1 cellular context compared by ENCODE assay signal in the genomic region with DNA sequence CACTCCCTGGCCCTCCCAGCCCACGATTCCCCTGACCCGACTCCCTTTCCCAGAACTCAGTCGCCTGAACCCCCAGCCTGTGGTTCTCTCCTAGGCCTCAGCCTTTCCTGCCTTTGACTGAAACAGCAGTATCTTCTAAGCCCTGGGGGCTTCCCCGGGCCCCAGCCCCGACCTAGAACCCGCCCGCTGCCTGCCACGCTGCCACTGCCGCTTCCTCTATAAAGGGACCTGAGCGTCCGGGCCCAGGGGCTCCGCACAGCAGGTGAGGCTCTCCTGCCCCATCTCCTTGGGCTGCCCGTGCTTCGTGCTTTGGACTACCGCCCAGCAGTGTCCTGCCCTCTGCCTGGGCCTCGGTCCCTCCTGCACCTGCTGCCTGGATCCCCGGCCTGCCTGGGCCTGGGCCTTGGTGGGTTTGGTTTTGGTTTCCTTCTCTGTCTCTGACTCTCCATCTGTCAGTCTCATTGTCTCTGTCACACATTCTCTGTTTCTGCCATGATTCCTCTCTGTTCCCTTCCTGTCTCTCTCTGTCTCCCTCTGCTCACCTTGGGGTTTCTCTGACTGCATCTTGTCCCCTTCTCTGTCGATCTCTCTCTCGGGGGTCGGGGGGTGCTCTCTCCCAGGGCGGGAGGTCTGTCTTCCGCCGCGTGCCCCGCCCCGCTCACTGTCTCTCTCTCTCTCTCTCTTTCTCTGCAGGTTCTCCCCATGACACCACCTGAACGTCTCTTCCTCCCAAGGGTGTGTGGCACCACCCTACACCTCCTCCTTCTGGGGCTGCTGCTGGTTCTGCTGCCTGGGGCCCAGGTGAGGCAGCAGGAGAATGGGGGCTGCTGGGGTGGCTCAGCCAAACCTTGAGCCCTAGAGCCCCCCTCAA.
A peak's percentile ranks its signal among the peaks of the same experiment; 100 is the strongest.
TF ChIP-seq lines count a peak whose summit lies in the region.

A gene with protein sequence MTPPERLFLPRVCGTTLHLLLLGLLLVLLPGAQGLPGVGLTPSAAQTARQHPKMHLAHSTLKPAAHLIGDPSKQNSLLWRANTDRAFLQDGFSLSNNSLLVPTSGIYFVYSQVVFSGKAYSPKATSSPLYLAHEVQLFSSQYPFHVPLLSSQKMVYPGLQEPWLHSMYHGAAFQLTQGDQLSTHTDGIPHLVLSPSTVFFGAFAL (plus strand): TSS at position 249 of the 871 bp plus-strand sequence. CDS start 454 bp downstream, at position 703.

TF ChIP-seq in GM12878, 131 proteins besides CTCF, POLR2A, EP300 and RAD21 (continued from another document):
- TF ChIP-seq MYC (IDR thresholded peaks at IDR 0.05; ENCODE audit: insufficient read depth, insufficient read length, insufficient replicate concordance, low read length, severe bottlenecking) (peak; percentile 32), RCOR1 (conservative IDR thresholded peaks at IDR 0.05; ENCODE audit: low read depth, low read length) (0 out of 2 replicates have a peak, but pooled peaks have one; percentile 33), POLR2AphosphoS5 (IDR thresholded peaks at IDR 0.05; ENCODE audit: low read length) (peak; percentile 82), TCF3 (IDR thresholded peaks at IDR 0.05; ENCODE audit: borderline replicate concordance, insufficient read depth, low read depth, low read length) (peak; percentile 83), SUPT20H (IDR thresholded peaks at IDR 0.05; ENCODE audit: borderline replicate concordance, control insufficient read depth, low read depth, low read length) (no peak), NBN (IDR thresholded peaks at IDR 0.05) (peak; percentile 91), ZNF207 (IDR thresholded peaks at IDR 0.05; ENCODE audit: borderline replicate concordance) (peak; percentile 78; the same call in 1 of the 2 replicates), GATAD2B (conservative IDR thresholded peaks at IDR 0.05; ENCODE audit: low read depth) (peak; percentile 67; the same call in 1 of the 2 replicates), TBL1XR1 (IDR thresholded peaks at IDR 0.05; ENCODE audit: low read depth, low read length) (peak; percentile 74; the same call in 1 of the 2 replicates), SMC3 (IDR thresholded peaks at IDR 0.05; ENCODE audit: borderline replicate concordance, low read length) (no peak), IKZF2 (IDR thresholded peaks at IDR 0.05) (peak in 1 of 2 experiments; percentile 71), PAX5 (IDR thresholded peaks at IDR 0.05; ENCODE audit: borderline replicate concordance, low read depth, low read length) (peak; percentile 28; the same call in 1 of the 2 replicates), CBX5 (IDR thresholded peaks at IDR 0.05; ENCODE audit: low read depth) (no peak), BCL11A (IDR thresholded peaks at IDR 0.05; ENCODE audit: low read depth, low read length) (no peak; the same call in 1 of the 2 replicates), IKZF1 (conservative IDR thresholded peaks at IDR 0.05) (peak; percentile 77), HDGF (IDR thresholded peaks at IDR 0.05) (peak; percentile 82), MEF2B (IDR thresholded peaks at IDR 0.05; ENCODE audit: partially characterized antibody, poor library complexity, severe bottlenecking) (peak; percentile 40), STAT1 (conservative IDR thresholded peaks at IDR 0.05) (no peak; the same call in 1 of the 2 replicates), ZNF384 (IDR thresholded peaks at IDR 0.05; ENCODE audit: borderline replicate concordance, low read depth, low read length) (no peak), LARP7 (IDR thresholded peaks at IDR 0.05) (peak; percentile 59; the same call in 1 of the 2 replicates), EGR1 (IDR thresholded peaks at IDR 0.05; ENCODE audit: borderline replicate concordance in 1 of 2, low read depth in 2 of 2, low read length in 2 of 2) (no peak), NR2F1 (conservative IDR thresholded peaks at IDR 0.05) (peak; percentile 22; the same call in 1 of the 2 replicates), TCF7 (IDR thresholded peaks at IDR 0.05; ENCODE audit: borderline replicate concordance) (no peak), DPF2 (IDR thresholded peaks at IDR 0.05) (no peak), POU2F2 (IDR thresholded peaks at IDR 0.05; ENCODE audit: borderline replicate concordance, low read depth, low read length) (peak; percentile 21; the same call in 1 of the 3 replicates), ETV6 (conservative IDR thresholded peaks at IDR 0.05 in 1 of 2, IDR thresholded peaks at IDR 0.05 in 1 of 2; ENCODE audit: borderline replicate concordance in 1 of 2, low read depth in 1 of 2) (peak in 1 of 2 experiments; percentile 41; a peak in 1 of 4 replicates), CHD1 (IDR thresholded peaks at IDR 0.05; ENCODE audit: low read depth, low read length) (no peak), IRF4 (IDR thresholded peaks at IDR 0.05; ENCODE audit: low read depth, low read length) (peak; percentile 25; the same call in 1 of the 2 replicates), EED (IDR thresholded peaks at IDR 0.05; ENCODE audit: low read depth) (peak; percentile 71), HCFC1 (IDR thresholded peaks at IDR 0.05; ENCODE audit: low read length) (0 out of 2 replicates have a peak, but pooled peaks have one; percentile 16), STAT3 (IDR thresholded peaks at IDR 0.05; ENCODE audit: low read depth, low read length) (no peak), ATF7 (IDR thresholded peaks at IDR 0.05; ENCODE audit: low read depth) (peak; percentile 63), CBFB (IDR thresholded peaks at IDR 0.05; ENCODE audit: low read depth) (peak; percentile 71)
- TF ChIP-seq, protein P1, sequence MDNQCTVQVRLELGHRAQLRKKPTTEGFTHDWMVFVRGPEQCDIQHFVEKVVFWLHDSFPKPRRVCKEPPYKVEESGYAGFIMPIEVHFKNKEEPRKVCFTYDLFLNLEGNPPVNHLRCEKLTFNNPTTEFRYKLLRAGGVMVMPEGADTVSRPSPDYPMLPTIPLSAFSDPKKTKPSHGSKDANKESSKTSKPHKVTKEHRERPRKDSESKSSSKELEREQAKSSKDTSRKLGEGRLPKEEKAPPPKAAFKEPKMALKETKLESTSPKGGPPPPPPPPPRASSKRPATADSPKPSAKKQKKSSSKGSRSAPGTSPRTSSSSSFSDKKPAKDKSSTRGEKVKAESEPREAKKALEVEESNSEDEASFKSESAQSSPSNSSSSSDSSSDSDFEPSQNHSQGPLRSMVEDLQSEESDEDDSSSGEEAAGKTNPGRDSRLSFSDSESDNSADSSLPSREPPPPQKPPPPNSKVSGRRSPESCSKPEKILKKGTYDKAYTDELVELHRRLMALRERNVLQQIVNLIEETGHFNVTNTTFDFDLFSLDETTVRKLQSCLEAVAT (IDR thresholded peaks at IDR 0.05) = peak; percentile 90
- TF ChIP-seq, protein P2, sequence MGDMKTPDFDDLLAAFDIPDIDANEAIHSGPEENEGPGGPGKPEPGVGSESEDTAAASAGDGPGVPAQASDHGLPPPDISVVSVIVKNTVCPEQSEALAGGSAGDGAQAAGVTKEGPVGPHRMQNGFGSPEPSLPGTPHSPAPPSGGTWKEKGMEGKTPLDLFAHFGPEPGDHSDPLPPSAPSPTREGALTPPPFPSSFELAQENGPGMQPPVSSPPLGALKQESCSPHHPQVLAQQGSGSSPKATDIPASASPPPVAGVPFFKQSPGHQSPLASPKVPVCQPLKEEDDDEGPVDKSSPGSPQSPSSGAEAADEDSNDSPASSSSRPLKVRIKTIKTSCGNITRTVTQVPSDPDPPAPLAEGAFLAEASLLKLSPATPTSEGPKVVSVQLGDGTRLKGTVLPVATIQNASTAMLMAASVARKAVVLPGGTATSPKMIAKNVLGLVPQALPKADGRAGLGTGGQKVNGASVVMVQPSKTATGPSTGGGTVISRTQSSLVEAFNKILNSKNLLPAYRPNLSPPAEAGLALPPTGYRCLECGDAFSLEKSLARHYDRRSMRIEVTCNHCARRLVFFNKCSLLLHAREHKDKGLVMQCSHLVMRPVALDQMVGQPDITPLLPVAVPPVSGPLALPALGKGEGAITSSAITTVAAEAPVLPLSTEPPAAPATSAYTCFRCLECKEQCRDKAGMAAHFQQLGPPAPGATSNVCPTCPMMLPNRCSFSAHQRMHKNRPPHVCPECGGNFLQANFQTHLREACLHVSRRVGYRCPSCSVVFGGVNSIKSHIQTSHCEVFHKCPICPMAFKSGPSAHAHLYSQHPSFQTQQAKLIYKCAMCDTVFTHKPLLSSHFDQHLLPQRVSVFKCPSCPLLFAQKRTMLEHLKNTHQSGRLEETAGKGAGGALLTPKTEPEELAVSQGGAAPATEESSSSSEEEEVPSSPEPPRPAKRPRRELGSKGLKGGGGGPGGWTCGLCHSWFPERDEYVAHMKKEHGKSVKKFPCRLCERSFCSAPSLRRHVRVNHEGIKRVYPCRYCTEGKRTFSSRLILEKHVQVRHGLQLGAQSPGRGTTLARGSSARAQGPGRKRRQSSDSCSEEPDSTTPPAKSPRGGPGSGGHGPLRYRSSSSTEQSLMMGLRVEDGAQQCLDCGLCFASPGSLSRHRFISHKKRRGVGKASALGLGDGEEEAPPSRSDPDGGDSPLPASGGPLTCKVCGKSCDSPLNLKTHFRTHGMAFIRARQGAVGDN (IDR thresholded peaks at IDR 0.05) = peak; percentile 97
- TF ChIP-seq, protein P3, sequence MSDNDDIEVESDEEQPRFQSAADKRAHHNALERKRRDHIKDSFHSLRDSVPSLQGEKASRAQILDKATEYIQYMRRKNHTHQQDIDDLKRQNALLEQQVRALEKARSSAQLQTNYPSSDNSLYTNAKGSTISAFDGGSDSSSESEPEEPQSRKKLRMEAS (IDR thresholded peaks at IDR 0.05; ENCODE audit: low read depth, low read length) = 0 out of 2 replicates have a peak, but pooled peaks have one; percentile 56
- TF ChIP-seq, protein P4, sequence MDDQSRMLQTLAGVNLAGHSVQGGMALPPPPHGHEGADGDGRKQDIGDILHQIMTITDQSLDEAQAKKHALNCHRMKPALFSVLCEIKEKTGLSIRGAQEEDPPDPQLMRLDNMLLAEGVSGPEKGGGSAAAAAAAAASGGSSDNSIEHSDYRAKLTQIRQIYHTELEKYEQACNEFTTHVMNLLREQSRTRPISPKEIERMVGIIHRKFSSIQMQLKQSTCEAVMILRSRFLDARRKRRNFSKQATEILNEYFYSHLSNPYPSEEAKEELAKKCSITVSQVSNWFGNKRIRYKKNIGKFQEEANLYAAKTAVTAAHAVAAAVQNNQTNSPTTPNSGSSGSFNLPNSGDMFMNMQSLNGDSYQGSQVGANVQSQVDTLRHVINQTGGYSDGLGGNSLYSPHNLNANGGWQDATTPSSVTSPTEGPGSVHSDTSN (IDR thresholded peaks at IDR 0.05; ENCODE audit: insufficient replicate concordance, low read depth, low read length) = peak; percentile 63
- TF ChIP-seq, protein P5, sequence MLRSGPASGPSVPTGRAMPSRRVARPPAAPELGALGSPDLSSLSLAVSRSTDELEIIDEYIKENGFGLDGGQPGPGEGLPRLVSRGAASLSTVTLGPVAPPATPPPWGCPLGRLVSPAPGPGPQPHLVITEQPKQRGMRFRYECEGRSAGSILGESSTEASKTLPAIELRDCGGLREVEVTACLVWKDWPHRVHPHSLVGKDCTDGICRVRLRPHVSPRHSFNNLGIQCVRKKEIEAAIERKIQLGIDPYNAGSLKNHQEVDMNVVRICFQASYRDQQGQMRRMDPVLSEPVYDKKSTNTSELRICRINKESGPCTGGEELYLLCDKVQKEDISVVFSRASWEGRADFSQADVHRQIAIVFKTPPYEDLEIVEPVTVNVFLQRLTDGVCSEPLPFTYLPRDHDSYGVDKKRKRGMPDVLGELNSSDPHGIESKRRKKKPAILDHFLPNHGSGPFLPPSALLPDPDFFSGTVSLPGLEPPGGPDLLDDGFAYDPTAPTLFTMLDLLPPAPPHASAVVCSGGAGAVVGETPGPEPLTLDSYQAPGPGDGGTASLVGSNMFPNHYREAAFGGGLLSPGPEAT (IDR thresholded peaks at IDR 0.05; ENCODE audit: low read depth) = peak; percentile 50; the same call in 1 of the 2 replicates
